Comparison of ENCODE assay signal across 20 cellular contexts in the genomic region with DNA sequence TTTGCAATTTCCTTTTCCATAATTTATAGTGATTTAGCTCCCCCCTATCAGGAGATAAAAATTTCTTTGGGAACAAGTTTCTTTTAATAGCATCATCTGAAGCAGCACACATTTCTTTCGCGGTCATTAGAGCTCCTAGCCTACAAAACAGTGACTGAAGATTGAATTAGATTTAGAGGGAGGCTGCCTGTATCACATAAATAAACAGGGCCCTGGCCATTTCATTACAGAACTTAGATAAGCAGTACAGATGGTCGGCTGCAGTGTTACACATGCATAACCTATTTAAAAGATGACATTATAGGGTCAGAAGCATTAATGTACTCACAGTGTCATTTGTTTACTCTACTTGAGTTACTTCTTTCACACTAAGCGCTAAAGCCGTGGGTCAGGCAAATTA.
"Had no signal": no experiment of that assay in that cellular context is flagged by ENCODE, and none has a peak within 500 bp of the region (broad histone marks: within the 10 kb centered on the region; RNA-seq: fewer than 3 reads in every experiment).

No MANE protein-coding gene starts in this region.

- H3K4me3 ChIP-seq: dorsolateral prefrontal cortex, esophagus muscularis mucosa, gastrocnemius medialis, prostate gland, sigmoid colon, stomach, thoracic aorta, transverse colon had no signal

- H3K27ac ChIP-seq: epithelial cell of prostate, esophagus muscularis mucosa, gastrocnemius medialis, parathyroid adenoma, prostate gland, sigmoid colon, thoracic aorta, transverse colon had no signal

- H3K9me3 Mint-ChIP-seq: immature natural killer cell had no signal

- ATAC-seq: naive thymus-derived CD4-positive, alpha-beta T cell had no signal

- H3K4me1 ChIP-seq: gastrocnemius medialis, parathyroid adenoma, prostate gland, sigmoid colon, transverse colon had no signal

- H3K27me3 ChIP-seq: dorsolateral prefrontal cortex, esophagus muscularis mucosa, gastrocnemius medialis, sigmoid colon, stomach, transverse colon had no signal

- H3K9me3 ChIP-seq: esophagus muscularis mucosa, gastrocnemius medialis, prostate gland, sigmoid colon, stomach, thoracic aorta, transverse colon had no signal

- H3K36me3 Mint-ChIP-seq: immature natural killer cell; naive thymus-derived CD4-positive, alpha-beta T cell had no signal

- H3K27ac Mint-ChIP-seq: immature natural killer cell; naive thymus-derived CD4-positive, alpha-beta T cell; nephron progenitor cell had no signal

- H3K4me3 Mint-ChIP-seq: immature natural killer cell; naive thymus-derived CD4-positive, alpha-beta T cell; nephron progenitor cell had no signal

- DNase-seq: cortex of kidney; dorsolateral prefrontal cortex; effector memory CD4-positive, alpha-beta T cell; gastrocnemius medialis; immature natural killer cell; kidney; left cardiac atrium; naive thymus-derived CD4-positive, alpha-beta T cell; nephron progenitor cell; sigmoid colon; small intestine; stimulated activated CD4-positive, alpha-beta T cell treated with anti-CD3 and anti-CD28 coated beads, Interleukin-12 subunit alpha, Interleukin-12 subunit beta, amount 100 ng/mL, for 4 hours; stimulated activated naive CD4-positive, alpha-beta T cell; stomach; transverse colon had no signal

- H3K36me3 ChIP-seq: esophagus muscularis mucosa, gastrocnemius medialis, prostate gland, sigmoid colon, stomach, thoracic aorta, transverse colon had no signal

- H3K4me1 Mint-ChIP-seq: immature natural killer cell had no signal
